ENCODE assay signal across 24 cellular contexts in genomic region chr4:79014230-79014629, GRCh38.
"Had no signal": no experiment of that assay in that cellular context is flagged by ENCODE, and none has a peak within 500 bp of the region (broad histone marks: within the 10 kb centered on the region; RNA-seq: fewer than 3 reads in every experiment).

No MANE protein-coding gene starts in this region.

- H3K4me3 ChIP-seq: ascending aorta, breast epithelium, coronary artery, dorsolateral prefrontal cortex had no signal

- H3K4me1 ChIP-seq: ascending aorta, breast epithelium had no signal

- H3K36me3 ChIP-seq: ascending aorta, breast epithelium, WERI-Rb-1 had no signal

- H3K27ac ChIP-seq: ascending aorta, breast epithelium, coronary artery, WERI-Rb-1 had no signal

- DNase-seq: activated B cell treated with CpG ODN at 0.5 μM for 24 hours; activated CD4-positive, alpha-beta T cell treated with anti-CD3 and anti-CD28 coated beads for 48 hours; activated CD4-positive, alpha-beta T cell treated with anti-CD3 and anti-CD28 coated beads, Interleukin-2, amount 50 U/mL, for 1 hour; activated CD4-positive, alpha-beta T cell treated with anti-CD3 and anti-CD28 coated beads, Interleukin-2, amount 50 U/mL, for 48 hours; activated CD8-positive, alpha-beta memory T cell treated with anti-CD3 and anti-CD28 coated beads for 24 hours; activated CD8-positive, alpha-beta T cell treated with anti-CD3 and anti-CD28 coated beads for 36 hours; activated effector memory CD4-positive, alpha-beta T cell treated with anti-CD3 and anti-CD28 coated beads, Interleukin-2, amount 50 U/mL, for 16 hours; activated naive CD4-positive, alpha-beta T cell treated with anti-CD3 and anti-CD28 coated beads for 36 hours; activated naive CD8-positive, alpha-beta T cell treated with anti-CD3 and anti-CD28 coated beads for 36 hours; activated T-cell treated with anti-CD3 and anti-CD28 coated beads, Interleukin-2, amount 50 U/mL, for 1 hour; activated T-cell treated with anti-CD3 and anti-CD28 coated beads, Interleukin-2, amount 50 U/mL, for 48 hours; dorsolateral prefrontal cortex; effector memory CD4-positive, alpha-beta T cell; endodermal cell; foreskin fibroblast; head of caudate nucleus; hippocampal formation; T1000; WERI-Rb-1 had no signal

- ATAC-seq: activated CD4-positive, CD25-positive, alpha-beta regulatory T cell treated with anti-CD3 and anti-CD28 coated beads, Interleukin-2, amount 50 U/mL, for 24 hours; activated CD8-positive, alpha-beta T cell treated with anti-CD3 and anti-CD28 coated beads for 36 hours; esophagus mucosa had no signal

- H3K9me3 ChIP-seq: ascending aorta, breast epithelium had no signal
